8 cellular contexts compared by ENCODE assay signal in the genomic region with DNA sequence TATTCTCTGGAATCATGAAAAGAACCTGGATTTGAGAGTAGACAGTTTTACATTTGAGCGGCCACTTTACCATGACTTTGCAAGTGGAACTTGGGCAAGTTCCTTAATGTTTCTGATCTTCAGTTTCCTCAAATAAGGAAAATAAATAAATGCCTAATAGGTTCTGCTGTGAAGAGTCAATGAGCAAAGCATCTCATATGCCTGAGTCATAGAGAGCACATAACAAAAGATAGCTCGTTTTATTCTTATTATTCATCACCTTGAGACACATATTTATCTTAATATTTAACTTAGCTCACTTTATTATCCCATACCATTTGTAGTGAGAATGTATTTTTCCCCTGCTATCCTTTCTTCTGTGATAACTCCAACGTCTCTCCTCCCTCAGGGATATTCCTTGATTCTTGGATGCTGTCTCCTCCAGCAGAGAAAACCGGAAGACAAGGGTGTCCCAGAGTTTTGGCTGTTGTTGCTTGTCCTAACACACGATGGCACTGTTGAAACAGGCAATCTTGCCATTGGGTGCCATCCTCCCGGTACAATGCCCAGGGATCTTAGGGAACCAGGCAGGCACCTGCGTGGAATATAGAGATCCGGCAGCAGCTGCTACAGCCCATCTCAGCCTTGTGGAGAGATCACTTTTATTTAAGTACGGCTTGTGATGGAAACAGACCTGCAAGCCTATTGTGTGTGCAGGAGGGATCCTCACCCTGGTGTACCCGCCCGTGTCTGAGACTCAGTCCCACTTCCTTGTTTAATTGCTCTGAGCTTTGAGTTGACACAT. TPM values are rescaled to one million over a fixed set of nuclear protein-coding genes. Genes with fewer than 3 reads are reported as not detected.
DNase-seq lines count a peak whose midpoint lies in the region; ATAC-seq and TF ChIP-seq lines count a peak whose summit lies in the region.

No MANE protein-coding gene starts in this region.

- intact Hi-C loops in upper lobe of right lung (cut with DNase I) = loop anchor here (5.0 kb wide), 1 partner anchor 212 kb away; no protein-coding TSS in a partner anchor

- H3K36me3 ChIP-seq in upper lobe of right lung = no peaks in the 10 kb centered on the region

- ATAC-seq in HG02759 (IDR thresholded peaks at IDR 0.05; ENCODE audit: unreplicated experiment) = peak; percentile 47
- ATAC-seq in upper lobe of right lung = peak; percentile 96
- ATAC-seq in GM18517 (IDR thresholded peaks at IDR 0.05; ENCODE audit: unreplicated experiment) = no peak

- H3K27ac ChIP-seq in upper lobe of right lung = no peak overlapping the region

- peak; percentile 90 for TF ChIP-seq CTCF in epithelial cell of proximal tubule (conservative IDR thresholded peaks at IDR 0.05; ENCODE audit: low read depth, low read length)
- TF ChIP-seq CTCF in upper lobe of right lung (IDR thresholded peaks at IDR 0.05) = peak; percentile 74

- H3K4me3 ChIP-seq in epithelial cell of proximal tubule (ENCODE audit: low read depth, low read length) (no peak overlapping the region), upper lobe of right lung (no peak overlapping the region)

- no peaks in the 10 kb centered on the region for H3K9me3 ChIP-seq in upper lobe of right lung

- H3K4me1 ChIP-seq in upper lobe of right lung = no peaks in the 10 kb centered on the region

- H3K27me3 ChIP-seq in upper lobe of right lung = peaks cover 39% of the 10 kb centered on the region

- peak; percentile 30 for DNase-seq in DMS79 treated with DMSO at 0.1 percent for 48 hours (lab: John Stamatoyannopoulos, UW)
- DNase-seq in NCI-H446 treated with DMSO at 0.1 percent for 48 hours (lab: John Stamatoyannopoulos, UW) = peak; percentile 21
- peak; percentile 11 to 20 for DNase-seq in activated CD4-positive, alpha-beta T cell treated with anti-CD3 and anti-CD28 coated beads, Interleukin-2, amount 50 U/mL, for 4 hours
- peak; percentile 13 for DNase-seq in epithelial cell of proximal tubule (ENCODE audit: low read depth)
- peak; percentile 83 for DNase-seq in middle frontal gyrus (ENCODE audit: extremely low spot score, low spot score)
- DNase-seq in upper lobe of right lung = no peak

RNA-seq across cellular contexts. Expression of gene VPS33B, which starts 33.3 kb away (rescaled TPM):
- total RNA-seq in epithelial cell of proximal tubule = 16.0 and 17.3 TPM in 2 replicates
- 14.3 TPM for total RNA-seq in upper lobe of right lung

RNA-seq across cellular contexts. Expression of gene SV2B, which starts 44.3 kb away (rescaled TPM):
- total RNA-seq in epithelial cell of proximal tubule = not detected in 2 replicates
- 0.87 TPM for total RNA-seq in upper lobe of right lung
